In the genomic region with DNA sequence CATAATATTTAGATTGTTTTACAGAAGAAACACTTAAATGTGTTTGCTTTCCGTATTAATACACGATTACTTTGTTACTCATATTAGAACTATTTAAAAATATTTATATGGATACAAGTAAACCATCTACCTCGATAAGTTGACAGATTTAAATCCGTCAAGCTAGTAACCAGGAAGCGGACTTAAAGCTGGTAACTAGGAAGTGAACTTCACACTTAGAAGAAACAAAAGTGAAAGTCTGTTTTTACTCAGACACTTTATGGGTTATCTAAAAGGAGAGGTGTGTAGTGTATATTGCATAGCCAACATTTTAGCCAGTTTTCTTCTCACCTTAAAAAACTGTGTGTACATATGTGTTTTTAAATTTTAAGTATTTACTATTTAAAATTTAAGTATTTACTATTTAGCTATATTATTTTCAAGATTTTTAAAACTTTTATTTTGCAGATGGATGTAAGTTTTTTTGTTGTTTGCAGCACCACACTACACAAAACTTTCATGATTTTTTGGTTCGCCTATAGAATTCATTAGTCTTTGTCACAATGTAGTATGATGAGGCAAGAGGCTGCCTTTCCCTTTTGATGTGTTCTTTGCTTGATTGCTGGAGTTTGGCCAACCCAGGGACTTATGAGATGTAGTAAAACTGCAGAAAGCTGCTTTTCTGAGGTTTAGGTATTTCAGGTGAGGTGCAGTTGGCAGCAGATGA, we compare ENCODE assay signal across 1 cellular context.
TF ChIP-seq lines count a peak whose summit lies in the region.

No MANE protein-coding gene starts in this region.

TF ChIP-seq in K562, 482 proteins besides CTCF, POLR2A, EP300 and RAD21 (continued from another document and continues in another):
- TF ChIP-seq, protein P1, sequence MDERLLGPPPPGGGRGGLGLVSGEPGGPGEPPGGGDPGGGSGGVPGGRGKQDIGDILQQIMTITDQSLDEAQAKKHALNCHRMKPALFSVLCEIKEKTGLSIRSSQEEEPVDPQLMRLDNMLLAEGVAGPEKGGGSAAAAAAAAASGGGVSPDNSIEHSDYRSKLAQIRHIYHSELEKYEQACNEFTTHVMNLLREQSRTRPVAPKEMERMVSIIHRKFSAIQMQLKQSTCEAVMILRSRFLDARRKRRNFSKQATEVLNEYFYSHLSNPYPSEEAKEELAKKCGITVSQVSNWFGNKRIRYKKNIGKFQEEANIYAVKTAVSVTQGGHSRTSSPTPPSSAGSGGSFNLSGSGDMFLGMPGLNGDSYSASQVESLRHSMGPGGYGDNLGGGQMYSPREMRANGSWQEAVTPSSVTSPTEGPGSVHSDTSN (CRISPR knock-in tag; IDR thresholded peaks at IDR 0.05; ENCODE audit: low read depth) = no peak
- TF ChIP-seq, protein P1 (tag; conservative IDR thresholded peaks at IDR 0.05; ENCODE audit: low read depth) = peak; percentile 59
- TF ChIP-seq, protein P2, sequence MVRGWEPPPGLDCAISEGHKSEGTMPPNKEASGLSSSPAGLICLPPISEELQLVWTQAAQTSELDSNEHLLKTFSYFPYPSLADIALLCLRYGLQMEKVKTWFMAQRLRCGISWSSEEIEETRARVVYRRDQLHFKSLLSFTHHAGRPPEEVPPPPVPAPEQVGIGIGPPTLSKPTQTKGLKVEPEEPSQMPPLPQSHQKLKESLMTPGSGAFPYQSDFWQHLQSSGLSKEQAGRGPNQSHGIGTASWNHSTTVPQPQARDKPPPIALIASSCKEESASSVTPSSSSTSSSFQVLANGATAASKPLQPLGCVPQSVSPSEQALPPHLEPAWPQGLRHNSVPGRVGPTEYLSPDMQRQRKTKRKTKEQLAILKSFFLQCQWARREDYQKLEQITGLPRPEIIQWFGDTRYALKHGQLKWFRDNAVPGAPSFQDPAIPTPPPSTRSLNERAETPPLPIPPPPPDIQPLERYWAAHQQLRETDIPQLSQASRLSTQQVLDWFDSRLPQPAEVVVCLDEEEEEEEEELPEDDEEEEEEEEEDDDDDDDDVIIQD (CRISPR knock-in tag; IDR thresholded peaks at IDR 0.05) = no peak
- TF ChIP-seq, protein P3, sequence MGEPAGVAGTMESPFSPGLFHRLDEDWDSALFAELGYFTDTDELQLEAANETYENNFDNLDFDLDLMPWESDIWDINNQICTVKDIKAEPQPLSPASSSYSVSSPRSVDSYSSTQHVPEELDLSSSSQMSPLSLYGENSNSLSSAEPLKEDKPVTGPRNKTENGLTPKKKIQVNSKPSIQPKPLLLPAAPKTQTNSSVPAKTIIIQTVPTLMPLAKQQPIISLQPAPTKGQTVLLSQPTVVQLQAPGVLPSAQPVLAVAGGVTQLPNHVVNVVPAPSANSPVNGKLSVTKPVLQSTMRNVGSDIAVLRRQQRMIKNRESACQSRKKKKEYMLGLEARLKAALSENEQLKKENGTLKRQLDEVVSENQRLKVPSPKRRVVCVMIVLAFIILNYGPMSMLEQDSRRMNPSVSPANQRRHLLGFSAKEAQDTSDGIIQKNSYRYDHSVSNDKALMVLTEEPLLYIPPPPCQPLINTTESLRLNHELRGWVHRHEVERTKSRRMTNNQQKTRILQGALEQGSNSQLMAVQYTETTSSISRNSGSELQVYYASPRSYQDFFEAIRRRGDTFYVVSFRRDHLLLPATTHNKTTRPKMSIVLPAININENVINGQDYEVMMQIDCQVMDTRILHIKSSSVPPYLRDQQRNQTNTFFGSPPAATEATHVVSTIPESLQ (CRISPR knock-in tag; IDR thresholded peaks at IDR 0.05) = no peak
- peak; percentile 64 for TF ChIP-seq NFIC (IDR thresholded peaks at IDR 0.05)
- TF ChIP-seq PTRF (tag; IDR thresholded peaks at IDR 0.05) = no peak
- TF ChIP-seq BRCA1 (IDR thresholded peaks at IDR 0.05) = no peak
- no peak for TF ChIP-seq BRCA1 (CRISPR knock-in tag; IDR thresholded peaks at IDR 0.05)
- no peak for TF ChIP-seq TAL1 (IDR thresholded peaks at IDR 0.05)
- no peak for TF ChIP-seq SMAD3 (CRISPR knock-in tag; conservative IDR thresholded peaks at IDR 0.05)
- no peak for TF ChIP-seq ESRRA (IDR thresholded peaks at IDR 0.05; ENCODE audit: borderline replicate concordance, low read depth)
- TF ChIP-seq BRF1 (IDR thresholded peaks at IDR 0.05; ENCODE audit: borderline replicate concordance, extremely low read depth, insufficient read length) = no peak
- TF ChIP-seq, protein P4, sequence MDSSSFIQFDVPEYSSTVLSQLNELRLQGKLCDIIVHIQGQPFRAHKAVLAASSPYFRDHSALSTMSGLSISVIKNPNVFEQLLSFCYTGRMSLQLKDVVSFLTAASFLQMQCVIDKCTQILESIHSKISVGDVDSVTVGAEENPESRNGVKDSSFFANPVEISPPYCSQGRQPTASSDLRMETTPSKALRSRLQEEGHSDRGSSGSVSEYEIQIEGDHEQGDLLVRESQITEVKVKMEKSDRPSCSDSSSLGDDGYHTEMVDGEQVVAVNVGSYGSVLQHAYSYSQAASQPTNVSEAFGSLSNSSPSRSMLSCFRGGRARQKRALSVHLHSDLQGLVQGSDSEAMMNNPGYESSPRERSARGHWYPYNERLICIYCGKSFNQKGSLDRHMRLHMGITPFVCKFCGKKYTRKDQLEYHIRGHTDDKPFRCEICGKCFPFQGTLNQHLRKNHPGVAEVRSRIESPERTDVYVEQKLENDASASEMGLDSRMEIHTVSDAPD (CRISPR knock-in tag; IDR thresholded peaks at IDR 0.05) = no peak
- no peak for TF ChIP-seq CBFB (CRISPR knock-in tag; IDR thresholded peaks at IDR 0.05)
- no peak for TF ChIP-seq ZFP36 (IDR thresholded peaks at IDR 0.05; ENCODE audit: low read depth, low read length, partially characterized antibody)
- no peak for TF ChIP-seq ELF4 (CRISPR knock-in tag; IDR thresholded peaks at IDR 0.05)
- TF ChIP-seq, protein P5, sequence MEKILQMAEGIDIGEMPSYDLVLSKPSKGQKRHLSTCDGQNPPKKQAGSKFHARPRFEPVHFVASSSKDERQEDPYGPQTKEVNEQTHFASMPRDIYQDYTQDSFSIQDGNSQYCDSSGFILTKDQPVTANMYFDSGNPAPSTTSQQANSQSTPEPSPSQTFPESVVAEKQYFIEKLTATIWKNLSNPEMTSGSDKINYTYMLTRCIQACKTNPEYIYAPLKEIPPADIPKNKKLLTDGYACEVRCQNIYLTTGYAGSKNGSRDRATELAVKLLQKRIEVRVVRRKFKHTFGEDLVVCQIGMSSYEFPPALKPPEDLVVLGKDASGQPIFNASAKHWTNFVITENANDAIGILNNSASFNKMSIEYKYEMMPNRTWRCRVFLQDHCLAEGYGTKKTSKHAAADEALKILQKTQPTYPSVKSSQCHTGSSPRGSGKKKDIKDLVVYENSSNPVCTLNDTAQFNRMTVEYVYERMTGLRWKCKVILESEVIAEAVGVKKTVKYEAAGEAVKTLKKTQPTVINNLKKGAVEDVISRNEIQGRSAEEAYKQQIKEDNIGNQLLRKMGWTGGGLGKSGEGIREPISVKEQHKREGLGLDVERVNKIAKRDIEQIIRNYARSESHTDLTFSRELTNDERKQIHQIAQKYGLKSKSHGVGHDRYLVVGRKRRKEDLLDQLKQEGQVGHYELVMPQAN (IDR thresholded peaks at IDR 0.05; ENCODE audit: borderline replicate concordance) = no peak
- no peak for TF ChIP-seq GTF2A2 (tag; IDR thresholded peaks at IDR 0.05)
- no peak for TF ChIP-seq SOX6 (IDR thresholded peaks at IDR 0.05)
- TF ChIP-seq PCBP2 (IDR thresholded peaks at IDR 0.05; ENCODE audit: low read depth, low read length, poor library complexity, severe bottlenecking) = no peak
- TF ChIP-seq CBX5 (IDR thresholded peaks at IDR 0.05; ENCODE audit: borderline replicate concordance, low read depth) = no peak
- no peak for TF ChIP-seq MTF1 (CRISPR knock-in tag; IDR thresholded peaks at IDR 0.05; ENCODE audit: borderline replicate concordance)
- no peak for TF ChIP-seq ZNF707 (CRISPR knock-in tag; conservative IDR thresholded peaks at IDR 0.05)
- no peak for TF ChIP-seq TFAM (CRISPR knock-in tag; conservative IDR thresholded peaks at IDR 0.05)
- TF ChIP-seq, protein P6, sequence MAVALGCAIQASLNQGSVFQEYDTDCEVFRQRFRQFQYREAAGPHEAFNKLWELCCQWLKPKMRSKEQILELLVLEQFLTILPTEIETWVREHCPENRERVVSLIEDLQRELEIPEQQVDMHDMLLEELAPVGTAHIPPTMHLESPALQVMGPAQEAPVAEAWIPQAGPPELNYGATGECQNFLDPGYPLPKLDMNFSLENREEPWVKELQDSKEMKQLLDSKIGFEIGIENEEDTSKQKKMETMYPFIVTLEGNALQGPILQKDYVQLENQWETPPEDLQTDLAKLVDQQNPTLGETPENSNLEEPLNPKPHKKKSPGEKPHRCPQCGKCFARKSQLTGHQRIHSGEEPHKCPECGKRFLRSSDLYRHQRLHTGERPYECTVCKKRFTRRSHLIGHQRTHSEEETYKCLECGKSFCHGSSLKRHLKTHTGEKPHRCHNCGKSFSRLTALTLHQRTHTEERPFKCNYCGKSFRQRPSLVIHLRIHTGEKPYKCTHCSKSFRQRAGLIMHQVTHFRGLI (CRISPR knock-in tag; IDR thresholded peaks at IDR 0.05) = no peak
- TF ChIP-seq SAP30 (IDR thresholded peaks at IDR 0.05; ENCODE audit: borderline replicate concordance, insufficient read depth, low read depth, low read length, poor library complexity, severe bottlenecking) = no peak
- TF ChIP-seq FOS (IDR thresholded peaks at IDR 0.05; ENCODE audit: extremely low read depth, insufficient read length) = no peak
- TF ChIP-seq MCM7 (IDR thresholded peaks at IDR 0.05) = no peak
- TF ChIP-seq ZNF589 (CRISPR knock-in tag; IDR thresholded peaks at IDR 0.05; ENCODE audit: low read depth) = no peak
- peak; percentile 64 for TF ChIP-seq MEIS2 (IDR thresholded peaks at IDR 0.05; ENCODE audit: partially characterized antibody)
- TF ChIP-seq RBM17 (IDR thresholded peaks at IDR 0.05; ENCODE audit: borderline replicate concordance, low read depth, low read length) = no peak
- TF ChIP-seq NR2C2 (CRISPR knock-in tag; IDR thresholded peaks at IDR 0.05) = no peak
- 0 out of 2 replicates have a peak, but pooled peaks have one; percentile 14 for TF ChIP-seq NR2C2 (tag; IDR thresholded peaks at IDR 0.05)
- TF ChIP-seq SMC3 (conservative IDR thresholded peaks at IDR 0.05; ENCODE audit: insufficient read depth, low read depth, low read length) = no peak
- TF ChIP-seq, protein P7, sequence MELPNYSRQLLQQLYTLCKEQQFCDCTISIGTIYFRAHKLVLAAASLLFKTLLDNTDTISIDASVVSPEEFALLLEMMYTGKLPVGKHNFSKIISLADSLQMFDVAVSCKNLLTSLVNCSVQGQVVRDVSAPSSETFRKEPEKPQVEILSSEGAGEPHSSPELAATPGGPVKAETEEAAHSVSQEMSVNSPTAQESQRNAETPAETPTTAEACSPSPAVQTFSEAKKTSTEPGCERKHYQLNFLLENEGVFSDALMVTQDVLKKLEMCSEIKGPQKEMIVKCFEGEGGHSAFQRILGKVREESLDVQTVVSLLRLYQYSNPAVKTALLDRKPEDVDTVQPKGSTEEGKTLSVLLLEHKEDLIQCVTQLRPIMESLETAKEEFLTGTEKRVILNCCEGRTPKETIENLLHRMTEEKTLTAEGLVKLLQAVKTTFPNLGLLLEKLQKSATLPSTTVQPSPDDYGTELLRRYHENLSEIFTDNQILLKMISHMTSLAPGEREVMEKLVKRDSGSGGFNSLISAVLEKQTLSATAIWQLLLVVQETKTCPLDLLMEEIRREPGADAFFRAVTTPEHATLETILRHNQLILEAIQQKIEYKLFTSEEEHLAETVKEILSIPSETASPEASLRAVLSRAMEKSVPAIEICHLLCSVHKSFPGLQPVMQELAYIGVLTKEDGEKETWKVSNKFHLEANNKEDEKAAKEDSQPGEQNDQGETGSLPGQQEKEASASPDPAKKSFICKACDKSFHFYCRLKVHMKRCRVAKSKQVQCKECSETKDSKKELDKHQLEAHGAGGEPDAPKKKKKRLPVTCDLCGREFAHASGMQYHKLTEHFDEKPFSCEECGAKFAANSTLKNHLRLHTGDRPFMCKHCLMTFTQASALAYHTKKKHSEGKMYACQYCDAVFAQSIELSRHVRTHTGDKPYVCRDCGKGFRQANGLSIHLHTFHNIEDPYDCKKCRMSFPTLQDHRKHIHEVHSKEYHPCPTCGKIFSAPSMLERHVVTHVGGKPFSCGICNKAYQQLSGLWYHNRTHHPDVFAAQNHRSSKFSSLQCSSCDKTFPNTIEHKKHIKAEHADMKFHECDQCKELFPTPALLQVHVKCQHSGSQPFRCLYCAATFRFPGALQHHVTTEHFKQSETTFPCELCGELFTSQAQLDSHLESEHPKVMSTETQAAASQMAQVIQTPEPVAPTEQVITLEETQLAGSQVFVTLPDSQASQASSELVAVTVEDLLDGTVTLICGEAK (IDR thresholded peaks at IDR 0.05) = no peak
- TF ChIP-seq, protein P7 (CRISPR knock-in tag; IDR thresholded peaks at IDR 0.05) = no peak
- no peak for TF ChIP-seq DACH1 (IDR thresholded peaks at IDR 0.05; ENCODE audit: partially characterized antibody)
